Comparison of ENCODE assay signal across 18 cellular contexts in genomic region chr15:98660055-98660454, GRCh38.
"Had no signal": no experiment of that assay in that cellular context is flagged by ENCODE, and none has a peak within 500 bp of the region (broad histone marks: within the 10 kb centered on the region; RNA-seq: fewer than 3 reads in every experiment).

No MANE protein-coding gene starts in this region.

- H3K9ac ChIP-seq: neural progenitor cell had no signal

- H2AFZ ChIP-seq: neural progenitor cell had no signal

- H3K4me2 ChIP-seq: neural progenitor cell had no signal

- H3K9me3 ChIP-seq: gastrocnemius medialis, left lung, lower lobe of right lung, ovary, stomach, upper lobe of left lung, uterus had no signal

- FAIRE-seq: endometrium, small intestine had no signal

- H3K27ac ChIP-seq: left lung, lower lobe of right lung, neural progenitor cell, ovary, upper lobe of left lung had no signal

- DNase-seq: effector memory CD4-positive, alpha-beta T cell; gastrocnemius medialis; islet precursor cell; left lung; lower lobe of right lung; mesenchymal stem cell; midbrain; ovary; right cardiac atrium; stimulated activated CD4-positive, alpha-beta T cell treated with anti-CD3 and anti-CD28 coated beads, Interleukin-12 subunit alpha, Interleukin-12 subunit beta, amount 100 ng/mL, for 4 hours; stimulated activated naive CD4-positive, alpha-beta T cell; stomach; upper lobe of left lung; uterus had no signal

- H3K9me3 Mint-ChIP-seq: natural killer cell treated with Interleukin-12 subunit alpha and Interleukin-12 subunit beta and Interleukin-15 and Interleukin-18, amount 100 ng/mL, for 72 hours had no signal

- ATAC-seq: natural killer cell treated with Interleukin-12 subunit alpha and Interleukin-12 subunit beta and Interleukin-15 and Interleukin-18, amount 100 ng/mL, for 72 hours had no signal

- H3K27me3 ChIP-seq: gastrocnemius medialis, left lung, neural progenitor cell, ovary, stomach, upper lobe of left lung, uterus had no signal

- H3K27ac Mint-ChIP-seq: natural killer cell treated with Interleukin-12 subunit alpha and Interleukin-12 subunit beta and Interleukin-15 and Interleukin-18, amount 100 ng/mL, for 72 hours; neural progenitor cell had no signal

- H3K36me3 Mint-ChIP-seq: natural killer cell treated with Interleukin-12 subunit alpha and Interleukin-12 subunit beta and Interleukin-15 and Interleukin-18, amount 100 ng/mL, for 72 hours had no signal

- H3K4me3 Mint-ChIP-seq: natural killer cell treated with Interleukin-12 subunit alpha and Interleukin-12 subunit beta and Interleukin-15 and Interleukin-18, amount 100 ng/mL, for 72 hours; neural progenitor cell had no signal
